ENCODE assay signal across 1 cellular context in the genomic region with DNA sequence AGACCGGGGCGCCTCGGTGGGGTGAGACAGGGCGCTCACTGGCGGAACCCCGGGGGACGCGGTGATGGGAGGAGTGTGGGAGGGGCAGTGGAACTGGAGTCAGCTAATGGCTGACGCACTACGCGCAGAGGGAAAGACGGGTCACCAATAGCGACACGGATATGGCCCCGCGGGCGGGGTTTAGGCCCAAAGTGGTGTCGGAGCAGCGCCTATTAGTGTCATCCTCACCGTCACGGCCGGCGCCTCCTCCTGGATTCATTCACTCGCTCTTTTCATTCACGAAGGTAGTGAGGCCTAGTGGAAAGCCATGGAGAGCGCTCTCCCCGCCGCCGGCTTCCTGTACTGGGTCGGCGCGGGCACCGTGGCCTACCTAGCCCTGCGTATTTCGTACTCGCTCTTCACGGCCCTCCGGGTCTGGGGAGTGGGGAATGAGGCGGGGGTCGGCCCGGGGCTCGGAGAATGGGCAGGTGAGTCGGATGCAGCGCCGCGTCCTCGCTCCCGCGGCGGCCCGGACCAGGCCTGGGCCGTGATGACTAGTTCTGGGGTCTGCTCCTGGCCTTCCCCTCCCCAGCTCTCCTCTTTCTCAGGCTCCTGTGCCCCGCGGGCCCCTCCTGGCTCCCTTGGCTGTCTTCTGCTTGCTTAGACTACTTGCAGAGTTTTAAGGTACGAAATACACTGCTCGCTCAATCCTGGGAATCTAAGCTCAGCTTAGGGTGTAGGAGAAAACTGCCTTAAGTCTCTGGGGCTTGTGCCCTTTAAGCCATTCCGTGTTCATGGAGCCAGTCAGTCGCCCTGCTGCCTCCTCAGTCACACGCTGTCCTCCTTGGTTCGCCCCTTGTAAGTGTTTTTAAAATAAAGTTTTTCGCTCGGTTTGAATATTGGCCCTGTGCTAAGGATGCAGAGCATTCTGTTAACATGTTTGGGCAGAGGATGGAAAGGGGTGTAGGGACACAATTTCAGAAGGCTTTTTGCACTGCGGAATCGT.
TF ChIP-seq lines count a peak whose summit lies in the region.

A gene (plus strand): TSS at position 218 of the 985 bp plus-strand sequence. CDS start 90 bp downstream, at position 308.

TF ChIP-seq in HepG2, 621 proteins besides CTCF, POLR2A, EP300 and RAD21 (continued from another document and continues in another):
- TF ChIP-seq, protein P1, sequence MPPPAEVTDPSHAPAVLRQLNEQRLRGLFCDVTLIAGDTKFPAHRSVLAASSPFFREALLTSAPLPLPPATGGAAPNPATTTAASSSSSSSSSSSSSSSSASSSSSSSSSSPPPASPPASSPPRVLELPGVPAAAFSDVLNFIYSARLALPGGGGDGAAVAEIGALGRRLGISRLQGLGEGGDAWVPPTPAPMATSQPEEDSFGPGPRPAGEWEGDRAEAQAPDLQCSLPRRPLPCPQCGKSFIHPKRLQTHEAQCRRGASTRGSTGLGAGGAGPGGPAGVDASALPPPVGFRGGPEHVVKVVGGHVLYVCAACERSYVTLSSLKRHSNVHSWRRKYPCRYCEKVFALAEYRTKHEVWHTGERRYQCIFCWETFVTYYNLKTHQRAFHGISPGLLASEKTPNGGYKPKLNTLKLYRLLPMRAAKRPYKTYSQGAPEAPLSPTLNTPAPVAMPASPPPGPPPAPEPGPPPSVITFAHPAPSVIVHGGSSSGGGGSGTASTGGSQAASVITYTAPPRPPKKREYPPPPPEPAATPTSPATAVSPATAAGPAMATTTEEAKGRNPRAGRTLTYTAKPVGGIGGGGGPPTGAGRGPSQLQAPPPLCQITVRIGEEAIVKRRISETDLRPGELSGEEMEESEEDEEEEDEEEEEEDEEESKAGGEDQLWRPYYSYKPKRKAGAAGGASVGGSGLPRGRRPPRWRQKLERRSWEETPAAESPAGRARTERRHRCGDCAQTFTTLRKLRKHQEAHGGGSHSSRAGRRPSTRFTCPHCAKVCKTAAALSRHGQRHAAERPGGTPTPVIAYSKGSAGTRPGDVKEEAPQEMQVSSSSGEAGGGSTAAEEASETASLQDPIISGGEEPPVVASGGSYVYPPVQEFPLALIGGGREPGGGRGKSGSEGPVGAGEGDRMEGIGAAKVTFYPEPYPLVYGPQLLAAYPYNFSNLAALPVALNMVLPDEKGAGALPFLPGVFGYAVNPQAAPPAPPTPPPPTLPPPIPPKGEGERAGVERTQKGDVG (CRISPR knock-in tag; IDR thresholded peaks at IDR 0.05; ENCODE audit: borderline replicate concordance) = no peak
- TF ChIP-seq MEIS2 (CRISPR knock-in tag; IDR thresholded peaks at IDR 0.05) (peak; percentile 59; the same call in 1 of the 2 replicates), ZNF792 (CRISPR knock-in tag; IDR thresholded peaks at IDR 0.05) (peak; percentile 42; the same call in 1 of the 2 replicates), KDM2A (CRISPR knock-in tag; IDR thresholded peaks at IDR 0.05; ENCODE audit: borderline replicate concordance, low read depth) (peak; percentile 88), RNF2 (conservative IDR thresholded peaks at IDR 0.05; ENCODE audit: low read depth) (no peak), ZNF780A (CRISPR knock-in tag; IDR thresholded peaks at IDR 0.05) (no peak), ZNF263 (CRISPR knock-in tag; IDR thresholded peaks at IDR 0.05) (0 out of 2 replicates have a peak, but pooled peaks have one; percentile 14), ZFP90 (CRISPR knock-in tag; IDR thresholded peaks at IDR 0.05; ENCODE audit: borderline replicate concordance) (no peak), PAF1 (CRISPR knock-in tag; IDR thresholded peaks at IDR 0.05) (no peak), RBM22 (optimal IDR thresholded peaks at IDR 0.05; ENCODE audit: low read length) (no peak), MBD4 (IDR thresholded peaks at IDR 0.05; ENCODE audit: borderline replicate concordance, low read length) (no peak), ZBTB42 (CRISPR knock-in tag; IDR thresholded peaks at IDR 0.05) (no peak; the same call in 1 of the 2 replicates), ZNF446 (CRISPR knock-in tag; IDR thresholded peaks at IDR 0.05) (0 out of 2 replicates have a peak, but pooled peaks have one; percentile 48), XBP1 (CRISPR knock-in tag; IDR thresholded peaks at IDR 0.05) (no peak), SP4 (CRISPR knock-in tag; IDR thresholded peaks at IDR 0.05) (peak; percentile 86), NR1H2 (CRISPR knock-in tag; IDR thresholded peaks at IDR 0.05; ENCODE audit: borderline replicate concordance, low read depth) (no peak), STAG1 (CRISPR knock-in tag; IDR thresholded peaks at IDR 0.05) (peak; percentile 9; the same call in 1 of the 2 replicates), ZNF747 (CRISPR knock-in tag; IDR thresholded peaks at IDR 0.05; ENCODE audit: borderline replicate concordance) (no peak), ZNF296 (CRISPR knock-in tag; conservative IDR thresholded peaks at IDR 0.05) (no peak; the same call in 1 of the 2 replicates), IRX3 (CRISPR knock-in tag; IDR thresholded peaks at IDR 0.05; ENCODE audit: borderline replicate concordance, low read depth) (peak; percentile 35; the same call in 1 of the 2 replicates), HCFC1 (IDR thresholded peaks at IDR 0.05; ENCODE audit: low read depth, low read length) (no peak), ZFX (CRISPR knock-in tag; IDR thresholded peaks at IDR 0.05; ENCODE audit: low read depth) (peak; percentile 99), KLF15 (CRISPR knock-in tag; IDR thresholded peaks at IDR 0.05; ENCODE audit: borderline replicate concordance) (peak; percentile 72; the same call in 1 of the 2 replicates), SALL1 (CRISPR knock-in tag; IDR thresholded peaks at IDR 0.05) (peak; percentile 56)
- TF ChIP-seq, protein P2, sequence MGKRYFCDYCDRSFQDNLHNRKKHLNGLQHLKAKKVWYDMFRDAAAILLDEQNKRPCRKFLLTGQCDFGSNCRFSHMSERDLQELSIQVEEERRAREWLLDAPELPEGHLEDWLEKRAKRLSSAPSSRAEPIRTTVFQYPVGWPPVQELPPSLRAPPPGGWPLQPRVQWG (CRISPR knock-in tag; IDR thresholded peaks at IDR 0.05; ENCODE audit: borderline replicate concordance, low read depth) = no peak
- TF ChIP-seq, protein P3, sequence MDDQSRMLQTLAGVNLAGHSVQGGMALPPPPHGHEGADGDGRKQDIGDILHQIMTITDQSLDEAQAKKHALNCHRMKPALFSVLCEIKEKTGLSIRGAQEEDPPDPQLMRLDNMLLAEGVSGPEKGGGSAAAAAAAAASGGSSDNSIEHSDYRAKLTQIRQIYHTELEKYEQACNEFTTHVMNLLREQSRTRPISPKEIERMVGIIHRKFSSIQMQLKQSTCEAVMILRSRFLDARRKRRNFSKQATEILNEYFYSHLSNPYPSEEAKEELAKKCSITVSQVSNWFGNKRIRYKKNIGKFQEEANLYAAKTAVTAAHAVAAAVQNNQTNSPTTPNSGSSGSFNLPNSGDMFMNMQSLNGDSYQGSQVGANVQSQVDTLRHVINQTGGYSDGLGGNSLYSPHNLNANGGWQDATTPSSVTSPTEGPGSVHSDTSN (CRISPR knock-in tag; IDR thresholded peaks at IDR 0.05; ENCODE audit: borderline replicate concordance) = no peak
- TF ChIP-seq, protein P4, sequence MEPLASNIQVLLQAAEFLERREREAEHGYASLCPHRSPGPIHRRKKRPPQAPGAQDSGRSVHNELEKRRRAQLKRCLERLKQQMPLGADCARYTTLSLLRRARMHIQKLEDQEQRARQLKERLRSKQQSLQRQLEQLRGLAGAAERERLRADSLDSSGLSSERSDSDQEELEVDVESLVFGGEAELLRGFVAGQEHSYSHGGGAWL (CRISPR knock-in tag; IDR thresholded peaks at IDR 0.05) = no peak; the same call in 1 of the 2 replicates
- TF ChIP-seq, protein P5, sequence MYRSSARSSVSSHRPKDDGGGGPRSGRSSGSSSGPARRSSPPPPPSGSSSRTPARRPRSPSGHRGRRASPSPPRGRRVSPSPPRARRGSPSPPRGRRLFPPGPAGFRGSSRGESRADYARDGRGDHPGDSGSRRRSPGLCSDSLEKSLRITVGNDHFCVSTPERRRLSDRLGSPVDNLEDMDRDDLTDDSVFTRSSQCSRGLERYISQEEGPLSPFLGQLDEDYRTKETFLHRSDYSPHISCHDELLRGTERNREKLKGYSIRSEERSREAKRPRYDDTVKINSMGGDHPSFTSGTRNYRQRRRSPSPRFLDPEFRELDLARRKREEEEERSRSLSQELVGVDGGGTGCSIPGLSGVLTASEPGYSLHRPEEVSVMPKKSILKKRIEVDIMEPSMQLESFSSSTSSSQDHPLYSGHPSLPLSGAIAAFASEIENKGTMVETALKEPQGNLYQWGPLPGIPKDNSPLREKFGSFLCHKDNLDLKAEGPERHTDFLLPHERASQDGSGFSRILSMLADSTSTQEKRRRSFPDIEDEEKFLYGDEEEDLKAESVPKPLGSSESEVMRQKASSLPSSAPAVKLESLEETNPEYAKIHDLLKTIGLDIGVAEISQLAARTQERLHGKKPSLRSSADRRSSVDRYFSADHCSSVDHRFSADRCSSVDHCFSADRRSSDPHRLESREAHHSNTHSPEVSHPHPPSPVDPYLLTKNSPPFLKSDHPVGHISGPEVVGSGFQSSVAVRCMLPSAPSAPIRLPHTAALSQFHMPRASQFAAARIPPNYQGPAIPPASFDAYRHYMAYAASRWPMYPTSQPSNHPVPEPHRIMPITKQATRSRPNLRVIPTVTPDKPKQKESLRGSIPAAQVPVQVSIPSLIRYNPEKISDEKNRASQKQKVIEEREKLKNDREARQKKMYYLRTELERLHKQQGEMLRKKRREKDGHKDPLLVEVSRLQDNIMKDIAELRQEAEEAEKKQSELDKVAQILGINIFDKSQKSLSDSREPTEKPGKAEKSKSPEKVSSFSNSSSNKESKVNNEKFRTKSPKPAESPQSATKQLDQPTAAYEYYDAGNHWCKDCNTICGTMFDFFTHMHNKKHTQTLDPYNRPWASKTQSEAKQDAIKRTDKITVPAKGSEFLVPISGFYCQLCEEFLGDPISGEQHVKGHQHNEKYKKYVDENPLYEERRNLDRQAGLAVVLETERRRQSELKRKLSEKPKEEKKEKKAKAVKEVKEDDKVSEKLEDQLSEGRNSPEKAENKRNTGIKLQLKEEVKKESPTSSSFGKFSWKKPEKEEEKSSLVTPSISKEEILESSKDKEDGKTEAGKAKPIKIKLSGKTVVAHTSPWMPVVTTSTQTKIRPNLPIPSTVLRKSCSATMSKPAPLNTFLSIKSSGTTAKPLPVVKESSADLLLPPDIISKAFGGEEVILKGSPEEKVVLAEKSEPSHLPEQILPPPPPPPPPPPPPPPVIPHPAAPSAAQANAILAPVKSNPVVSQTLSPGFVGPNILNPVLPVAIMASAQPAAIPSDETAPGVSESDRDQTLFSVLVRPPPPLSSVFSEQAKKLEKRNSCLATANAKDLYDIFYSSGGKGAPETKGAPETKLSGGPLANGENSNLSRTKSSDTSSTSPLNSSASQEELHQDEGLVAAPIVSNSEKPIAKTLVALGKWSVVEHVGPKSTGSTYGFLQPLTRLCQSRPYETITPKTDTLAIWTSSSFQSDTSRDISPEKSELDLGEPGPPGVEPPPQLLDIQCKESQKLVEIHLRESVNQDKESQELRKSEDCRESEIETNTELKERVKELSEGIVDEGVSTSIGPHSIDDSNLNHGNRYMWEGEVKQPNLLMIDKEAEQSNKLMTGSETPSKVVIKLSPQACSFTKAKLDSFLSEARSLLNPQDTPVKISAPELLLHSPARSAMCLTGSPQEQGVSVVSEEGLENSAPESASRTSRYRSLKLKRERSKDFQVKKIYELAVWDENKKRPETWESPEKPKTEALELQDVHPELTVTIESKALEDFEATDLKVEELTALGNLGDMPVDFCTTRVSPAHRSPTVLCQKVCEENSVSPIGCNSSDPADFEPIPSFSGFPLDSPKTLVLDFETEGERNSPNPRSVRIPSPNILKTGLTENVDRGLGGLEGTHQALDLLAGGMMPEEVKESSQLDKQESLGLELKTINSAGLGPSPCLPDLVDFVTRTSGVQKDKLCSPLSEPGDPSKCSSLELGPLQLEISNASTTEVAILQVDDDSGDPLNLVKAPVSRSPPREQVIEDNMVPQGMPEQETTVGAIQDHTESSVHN (CRISPR knock-in tag; IDR thresholded peaks at IDR 0.05) = no peak
- TF ChIP-seq, protein P6, sequence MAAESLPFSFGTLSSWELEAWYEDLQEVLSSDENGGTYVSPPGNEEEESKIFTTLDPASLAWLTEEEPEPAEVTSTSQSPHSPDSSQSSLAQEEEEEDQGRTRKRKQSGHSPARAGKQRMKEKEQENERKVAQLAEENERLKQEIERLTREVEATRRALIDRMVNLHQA (CRISPR knock-in tag; IDR thresholded peaks at IDR 0.05) = no peak
- TF ChIP-seq, protein P7, sequence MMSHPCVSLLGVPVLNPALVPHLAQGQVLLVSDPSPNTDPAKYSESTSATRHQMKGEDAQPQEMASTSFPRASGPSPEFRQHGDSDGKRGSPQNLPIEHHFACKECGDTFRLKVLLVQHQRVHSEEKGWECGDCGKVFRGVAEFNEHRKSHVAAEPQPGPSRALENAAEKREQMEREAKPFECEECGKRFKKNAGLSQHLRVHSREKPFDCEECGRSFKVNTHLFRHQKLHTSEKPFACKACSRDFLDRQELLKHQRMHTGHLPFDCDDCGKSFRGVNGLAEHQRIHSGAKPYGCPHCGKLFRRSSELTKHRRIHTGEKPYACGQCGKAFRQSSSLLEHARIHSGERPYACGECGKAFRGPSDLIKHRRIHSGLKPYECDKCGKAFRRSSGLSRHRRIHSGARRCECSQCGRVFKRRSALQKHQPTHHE (CRISPR knock-in tag; IDR thresholded peaks at IDR 0.05; ENCODE audit: borderline replicate concordance) = no peak
- TF ChIP-seq, protein P8, sequence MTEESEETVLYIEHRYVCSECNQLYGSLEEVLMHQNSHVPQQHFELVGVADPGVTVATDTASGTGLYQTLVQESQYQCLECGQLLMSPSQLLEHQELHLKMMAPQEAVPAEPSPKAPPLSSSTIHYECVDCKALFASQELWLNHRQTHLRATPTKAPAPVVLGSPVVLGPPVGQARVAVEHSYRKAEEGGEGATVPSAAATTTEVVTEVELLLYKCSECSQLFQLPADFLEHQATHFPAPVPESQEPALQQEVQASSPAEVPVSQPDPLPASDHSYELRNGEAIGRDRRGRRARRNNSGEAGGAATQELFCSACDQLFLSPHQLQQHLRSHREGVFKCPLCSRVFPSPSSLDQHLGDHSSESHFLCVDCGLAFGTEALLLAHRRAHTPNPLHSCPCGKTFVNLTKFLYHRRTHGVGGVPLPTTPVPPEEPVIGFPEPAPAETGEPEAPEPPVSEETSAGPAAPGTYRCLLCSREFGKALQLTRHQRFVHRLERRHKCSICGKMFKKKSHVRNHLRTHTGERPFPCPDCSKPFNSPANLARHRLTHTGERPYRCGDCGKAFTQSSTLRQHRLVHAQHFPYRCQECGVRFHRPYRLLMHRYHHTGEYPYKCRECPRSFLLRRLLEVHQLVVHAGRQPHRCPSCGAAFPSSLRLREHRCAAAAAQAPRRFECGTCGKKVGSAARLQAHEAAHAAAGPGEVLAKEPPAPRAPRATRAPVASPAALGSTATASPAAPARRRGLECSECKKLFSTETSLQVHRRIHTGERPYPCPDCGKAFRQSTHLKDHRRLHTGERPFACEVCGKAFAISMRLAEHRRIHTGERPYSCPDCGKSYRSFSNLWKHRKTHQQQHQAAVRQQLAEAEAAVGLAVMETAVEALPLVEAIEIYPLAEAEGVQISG (CRISPR knock-in tag; IDR thresholded peaks at IDR 0.05) = peak; percentile 68
- TF ChIP-seq, protein P9, sequence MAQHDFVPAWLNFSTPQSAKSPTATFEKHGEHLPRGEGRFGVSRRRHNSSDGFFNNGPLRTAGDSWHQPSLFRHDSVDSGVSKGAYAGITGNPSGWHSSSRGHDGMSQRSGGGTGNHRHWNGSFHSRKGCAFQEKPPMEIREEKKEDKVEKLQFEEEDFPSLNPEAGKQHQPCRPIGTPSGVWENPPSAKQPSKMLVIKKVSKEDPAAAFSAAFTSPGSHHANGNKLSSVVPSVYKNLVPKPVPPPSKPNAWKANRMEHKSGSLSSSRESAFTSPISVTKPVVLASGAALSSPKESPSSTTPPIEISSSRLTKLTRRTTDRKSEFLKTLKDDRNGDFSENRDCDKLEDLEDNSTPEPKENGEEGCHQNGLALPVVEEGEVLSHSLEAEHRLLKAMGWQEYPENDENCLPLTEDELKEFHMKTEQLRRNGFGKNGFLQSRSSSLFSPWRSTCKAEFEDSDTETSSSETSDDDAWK (CRISPR knock-in tag; IDR thresholded peaks at IDR 0.05) = no peak
